In the genomic region with DNA sequence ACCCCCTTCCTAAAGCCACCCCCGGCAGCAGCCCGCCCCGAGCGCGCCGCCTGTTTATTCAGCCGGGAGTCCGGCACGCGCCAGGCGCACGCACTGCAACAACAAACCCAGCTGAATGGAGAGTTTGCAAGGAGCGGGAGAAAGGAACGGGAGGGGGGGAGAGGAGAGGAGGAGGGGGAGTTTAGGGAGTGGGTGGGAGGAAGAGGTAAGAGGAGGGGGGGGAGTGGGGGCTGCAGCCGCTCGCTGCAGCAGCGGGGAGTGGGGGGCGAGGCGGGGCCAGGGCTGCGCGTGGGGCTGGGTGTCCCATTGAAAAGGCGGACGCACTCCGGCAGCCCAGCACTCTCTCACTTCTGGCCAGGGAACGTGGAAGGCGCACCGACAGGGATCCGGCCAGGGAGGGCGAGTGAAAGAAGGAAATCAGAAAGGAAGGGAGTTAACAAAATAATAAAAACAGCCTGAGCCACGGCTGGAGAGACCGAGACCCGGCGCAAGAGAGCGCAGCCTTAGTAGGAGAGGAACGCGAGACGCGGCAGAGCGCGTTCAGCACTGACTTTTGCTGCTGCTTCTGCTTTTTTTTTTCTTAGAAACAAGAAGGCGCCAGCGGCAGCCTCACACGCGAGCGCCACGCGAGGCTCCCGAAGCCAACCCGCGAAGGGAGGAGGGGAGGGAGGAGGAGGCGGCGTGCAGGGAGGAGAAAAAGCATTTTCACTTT, we compare ENCODE assay signal across 8 cellular contexts. TPM values are rescaled to one million over a fixed set of nuclear protein-coding genes. Genes with fewer than 3 reads are reported as not detected.
DNase-seq lines count a peak whose midpoint lies in the region; ATAC-seq and TF ChIP-seq lines count a peak whose summit lies in the region.

Gene ASCL1 (plus strand): TSS at position 336 of the 712 bp plus-strand sequence. CDS start 571 bp downstream, outside the sequence.

- H3K36me3 Mint-ChIP-seq in natural killer cell treated with Interleukin-12 subunit alpha and Interleukin-12 subunit beta and Interleukin-15 and Interleukin-18, amount 100 ng/mL, for 72 hours, result no peaks in the 10 kb centered on the region

- POLR2A ChIA-PET in HEK293 (lab: Yijun Ruan, JAX), result interaction anchor here (0.6 kb wide), 1 partner anchor 128 kb away, joined by 3 read pairs; no protein-coding TSS in a partner anchor

- no peak within 1 kb of the TSS for H3K27ac ChIP-seq in HEK293 (ENCODE audit: extremely low read depth, low read depth, low read length)
- H3K27ac ChIP-seq in ectodermal cell (ENCODE audit: insufficient read depth, low read depth, low read length, poor library complexity, severe bottlenecking), result no peak within 1 kb of the TSS

- H3K27me3 Mint-ChIP-seq in natural killer cell treated with Interleukin-12 subunit alpha and Interleukin-12 subunit beta and Interleukin-15 and Interleukin-18, amount 100 ng/mL, for 72 hours, result peaks cover 53 to 75% of the 10 kb centered on the region in 2 donors

- H3K27ac Mint-ChIP-seq in natural killer cell treated with Interleukin-12 subunit alpha and Interleukin-12 subunit beta and Interleukin-15 and Interleukin-18, amount 100 ng/mL, for 72 hours, result no peak within 1 kb of the TSS

- DNase-seq in DMS79 treated with DMSO at 0.1 percent for 48 hours (lab: John Stamatoyannopoulos, UW) (peak; percentile 97), NCI-H748 (lab: John Stamatoyannopoulos, UW; ENCODE audit: unreplicated experiment) (peak; percentile 98), activated gamma-delta T cell treated with Interleukin-2 at 50 U/mL for 16 hours (no peak), G401 (ENCODE audit: low spot score) (no peak), activated gamma-delta T cell (lab: John Stamatoyannopoulos, UW) (no peak)
- DNase-seq in natural killer cell treated with Interleukin-12 subunit alpha and Interleukin-12 subunit beta and Interleukin-15 and Interleukin-18, amount 100 ng/mL, for 72 hours (ENCODE audit: low spot score), result no peak

- WGBS in ectodermal cell, 2 experiments, result 1% methylated on average over 51 to 52 of the region's 52 CpGs

- CTCF ChIA-PET in HEK293 (lab: Yijun Ruan, JAX), result no interaction called here

- H3K4me3 ChIP-seq in HEK293 (ENCODE audit: low read depth, low read length), result peak within 1 kb of the TSS; percentile 22
- peak within 1 kb of the TSS; percentile 53 for H3K4me3 ChIP-seq in ectodermal cell (ENCODE audit: insufficient read depth, low read depth, low read length)

- no peak for ATAC-seq in natural killer cell treated with Interleukin-12 subunit alpha and Interleukin-12 subunit beta and Interleukin-15 and Interleukin-18, amount 100 ng/mL, for 72 hours

- TF ChIP-seq CTCF in HEK293 (tag by site-specific recombination; IDR thresholded peaks at IDR 0.05), result no peak

- no peaks in the 10 kb centered on the region for H3K36me3 ChIP-seq in HEK293 (ENCODE audit: control insufficient read depth in 2 of 2, insufficient read depth in 1 of 2, low read length in 2 of 2)
- no peaks in the 10 kb centered on the region for H3K36me3 ChIP-seq in ectodermal cell (ENCODE audit: control insufficient read depth, insufficient read depth, low read length)

- no peaks in the 10 kb centered on the region for H3K9me3 Mint-ChIP-seq in natural killer cell treated with Interleukin-12 subunit alpha and Interleukin-12 subunit beta and Interleukin-15 and Interleukin-18, amount 100 ng/mL, for 72 hours

- H3K4me1 Mint-ChIP-seq in natural killer cell treated with Interleukin-12 subunit alpha and Interleukin-12 subunit beta and Interleukin-15 and Interleukin-18, amount 100 ng/mL, for 72 hours (ENCODE audit: low read depth in 2 of 2), result no peaks in the 10 kb centered on the region

- H3K27me3 ChIP-seq in ectodermal cell (ENCODE audit: control insufficient read depth, insufficient read depth, low read length, poor library complexity, severe bottlenecking), result peaks cover 100% of the 10 kb centered on the region

- in situ Hi-C loops in G401 (cut with HindIII; ENCODE audit: low sequenced_read_pairs), result no loop called here

- peak within 1 kb of the TSS; percentile 25 for H3K4me3 Mint-ChIP-seq in natural killer cell treated with Interleukin-12 subunit alpha and Interleukin-12 subunit beta and Interleukin-15 and Interleukin-18, amount 100 ng/mL, for 72 hours

- H3K9me3 ChIP-seq in HEK293 (ENCODE audit: control insufficient read depth, insufficient read depth, low read depth, low read length) (no peaks in the 10 kb centered on the region), ectodermal cell (ENCODE audit: control insufficient read depth, low read length) (no peaks in the 10 kb centered on the region)

- H3K4me1 ChIP-seq in HEK293 (ENCODE audit: control insufficient read depth, insufficient read depth, low read length) (no peaks in the 10 kb centered on the region), ectodermal cell (ENCODE audit: control insufficient read depth, insufficient read depth, low read length) (peaks cover 29% of the 10 kb centered on the region)

TF ChIP-seq in HEK293, 187 proteins besides CTCF, POLR2A, EP300 and RAD21:
- TF ChIP-seq ZNF211 (tag by site-specific recombination; IDR thresholded peaks at IDR 0.05; ENCODE audit: low read depth), result no peak
- no peak for TF ChIP-seq ZNF776 (tag by site-specific recombination; IDR thresholded peaks at IDR 0.05; ENCODE audit: borderline replicate concordance)
- TF ChIP-seq ZNF37A (tag by site-specific recombination; IDR thresholded peaks at IDR 0.05), result no peak
- TF ChIP-seq RBAK (tag by site-specific recombination; IDR thresholded peaks at IDR 0.05), result no peak
- TF ChIP-seq ZBTB49 (tag by site-specific recombination; IDR thresholded peaks at IDR 0.05; ENCODE audit: low read depth), result no peak
- TF ChIP-seq YY1 (tag by site-specific recombination; IDR thresholded peaks at IDR 0.05), result no peak
- TF ChIP-seq PRDM1 (tag by site-specific recombination; IDR thresholded peaks at IDR 0.05), result no peak

RNA-seq across cellular contexts. Expression of gene ASCL1, which starts in this region (rescaled TPM):
- 7.3 TPM for polyA plus RNA-seq in ectodermal cell (2013, experiment 1 of 4)
- 5.9 TPM for polyA plus RNA-seq in ectodermal cell (2013, experiment 2 of 4)
- polyA plus RNA-seq in ectodermal cell (2013, experiment 3 of 4), result 4.9 TPM
- polyA plus RNA-seq in ectodermal cell (2013, experiment 4 of 4), result 7.4 TPM
- not detected for total RNA-seq in natural killer cell treated with Interleukin-12 subunit alpha and Interleukin-12 subunit beta and Interleukin-15 and Interleukin-18, amount 100 ng/mL, for 72 hours
- not detected in 2 replicates for total RNA-seq in G401 (2014; rRNA removed; shearing (Covaris generic))

Comparison
In these comparisons a context has a peak if more than half of its experiments do, and no peak if none do; other contexts are left out.
1. DNase-seq: peak in DMS79 treated with DMSO at 0.1 percent for 48 hours (single experiment) and NCI-H748 (single experiment); none in natural killer cell treated with Interleukin-12 subunit alpha and Interleukin-12 subunit beta and Interleukin-15 and Interleukin-18, amount 100 ng/mL, for 72 hours (single experiment), activated gamma-delta T cell treated with Interleukin-2 at 50 U/mL for 16 hours (single experiment), G401 (single experiment) and activated gamma-delta T cell (single experiment).